Comparison of ENCODE assay signal across 20 cellular contexts in genomic region chr6:19757036-19757435, GRCh38.
A peak's percentile ranks its signal among the peaks of the same experiment; 100 is the strongest.
DNase-seq lines count a peak whose midpoint lies in the region; ATAC-seq and TF ChIP-seq lines count a peak whose summit lies in the region.
"Had no signal": no experiment of that assay in that cellular context is flagged by ENCODE, and none has a peak within 500 bp of the region (broad histone marks: within the 10 kb centered on the region; RNA-seq: fewer than 3 reads in every experiment).

No MANE protein-coding gene starts in this region.

- ATAC-seq in mucosa of descending colon, result no peak
- ATAC-seq: activated CD8-positive, alpha-beta T cell treated with anti-CD3 and anti-CD28 coated beads for 36 hours; activated T-helper 17 cell treated with anti-CD3 and anti-CD28 coated beads, Interleukin-2, amount 50 U/mL, for 72 hours; natural killer cell treated with Interleukin-12 subunit alpha and Interleukin-12 subunit beta and Interleukin-15 and Interleukin-18, amount 100 ng/mL, for 72 hours had no signal

- no peaks in the 10 kb centered on the region for H3K36me3 Mint-ChIP-seq in nephron (ENCODE audit: low read depth)
- H3K36me3 Mint-ChIP-seq: natural killer cell treated with Interleukin-12 subunit alpha and Interleukin-12 subunit beta and Interleukin-15 and Interleukin-18, amount 100 ng/mL, for 72 hours had no signal

- TF ChIP-seq EP300 in Ishikawa (IDR thresholded peaks at IDR 0.05; ENCODE audit: borderline replicate concordance), result no peak

- peaks cover 5% of the 10 kb centered on the region for H3K27me3 Mint-ChIP-seq in nephron (ENCODE audit: low read depth)
- H3K27me3 Mint-ChIP-seq: activated CD8-positive, alpha-beta T cell treated with anti-CD3 and anti-CD28 coated beads for 36 hours had no signal

- peak; percentile 74 for DNase-seq in AG10803 (ENCODE audit: low read depth)
- DNase-seq in cardiac fibroblast (ENCODE audit: low read depth in 2 of 2), result peak; percentile 59 to 67
- no peak for DNase-seq in middle frontal gyrus (ENCODE audit: extremely low spot score, low spot score)
- no peak for DNase-seq in NCI-H1694 (lab: John Stamatoyannopoulos, UW)
- DNase-seq in T-helper 9 cell, result no peak
- no peak for DNase-seq in mucosa of descending colon
- DNase-seq: activated CD8-positive, alpha-beta T cell treated with anti-CD3 and anti-CD28 coated beads for 36 hours; amniotic stem cell; dermis blood vessel endothelial cell; esophagus squamous epithelium; hippocampal formation; left ventricle myocardium inferior; NCI-H1417 treated with DMSO at 0.1 percent for 48 hours; NCI-H345; retina; stimulated activated CD4-positive, alpha-beta T cell treated with anti-CD3 and anti-CD28 coated beads, Interleukin-4, amount 100 ng/mL, for 1 hour had no signal

- no peak overlapping the region for H3K4me3 Mint-ChIP-seq in nephron
- H3K4me3 Mint-ChIP-seq: activated CD8-positive, alpha-beta T cell treated with anti-CD3 and anti-CD28 coated beads for 36 hours; activated T-helper 17 cell treated with anti-CD3 and anti-CD28 coated beads, Interleukin-2, amount 50 U/mL, for 72 hours; natural killer cell treated with Interleukin-12 subunit alpha and Interleukin-12 subunit beta and Interleukin-15 and Interleukin-18, amount 100 ng/mL, for 72 hours had no signal

- H3K9me3 ChIP-seq in mucosa of descending colon, result no peaks in the 10 kb centered on the region
- H3K9me3 ChIP-seq: esophagus squamous epithelium, left ventricle myocardium inferior had no signal

- H3K4me3 ChIP-seq in AG10803 (ENCODE audit: low read length) (no peak overlapping the region), cardiac fibroblast (replicated peaks in 1 of 2; ENCODE audit: low read depth in 2 of 2, low read length in 2 of 2) (no peak overlapping the region), mucosa of descending colon (no peak overlapping the region)
- H3K4me3 ChIP-seq: esophagus squamous epithelium, left ventricle myocardium inferior had no signal

- intact Hi-C loops in mucosa of descending colon (cut with DNase I, micrococcal nuclease), result no loop called here

- peaks cover 25% of the 10 kb centered on the region for H3K4me1 Mint-ChIP-seq in nephron
- H3K4me1 Mint-ChIP-seq: activated T-helper 17 cell treated with anti-CD3 and anti-CD28 coated beads, Interleukin-2, amount 50 U/mL, for 72 hours had no signal

- H3K27ac Mint-ChIP-seq in nephron, result peak overlapping the region in 2 of 3 experiments; percentile 46 to 77
- H3K27ac Mint-ChIP-seq: activated CD8-positive, alpha-beta T cell treated with anti-CD3 and anti-CD28 coated beads for 36 hours; activated T-helper 17 cell treated with anti-CD3 and anti-CD28 coated beads, Interleukin-2, amount 50 U/mL, for 72 hours; natural killer cell treated with Interleukin-12 subunit alpha and Interleukin-12 subunit beta and Interleukin-15 and Interleukin-18, amount 100 ng/mL, for 72 hours had no signal

- no peaks in the 10 kb centered on the region for H3K9me3 Mint-ChIP-seq in nephron
- H3K9me3 Mint-ChIP-seq: activated CD8-positive, alpha-beta T cell treated with anti-CD3 and anti-CD28 coated beads for 36 hours; activated T-helper 17 cell treated with anti-CD3 and anti-CD28 coated beads, Interleukin-2, amount 50 U/mL, for 72 hours; natural killer cell treated with Interleukin-12 subunit alpha and Interleukin-12 subunit beta and Interleukin-15 and Interleukin-18, amount 100 ng/mL, for 72 hours had no signal

- TF ChIP-seq CTCF in AG10803 (conservative IDR thresholded peaks at IDR 0.05; ENCODE audit: low read length) (no peak), cardiac fibroblast (IDR thresholded peaks at IDR 0.05; ENCODE audit: low read depth, low read length) (no peak), nephron (IDR thresholded peaks at IDR 0.05; ENCODE audit: unreplicated experiment in 3 of 3) (no peak), mucosa of descending colon (IDR thresholded peaks at IDR 0.05) (no peak)

- no peaks in the 10 kb centered on the region for H3K36me3 ChIP-seq in mucosa of descending colon (ENCODE audit: low read depth)
- H3K36me3 ChIP-seq: esophagus squamous epithelium, left ventricle myocardium inferior had no signal

- no peaks in the 10 kb centered on the region for H3K4me1 ChIP-seq in mucosa of descending colon (ENCODE audit: low read depth)
- H3K4me1 ChIP-seq: left ventricle myocardium inferior had no signal

- TF ChIP-seq RAD21 in Ishikawa (IDR thresholded peaks at IDR 0.05; ENCODE audit: low read depth), result no peak

TF ChIP-seq in Ishikawa, 13 proteins besides CTCF, POLR2A, EP300 and RAD21:
- TF ChIP-seq TEAD4 (IDR thresholded peaks at IDR 0.05) (peak; percentile 34; the same call in 1 of the 2 replicates), ZBTB7A (IDR thresholded peaks at IDR 0.05; ENCODE audit: low read depth) (no peak)

Comparison
In these comparisons a context has a peak if more than half of its experiments do, and no peak if none do; other contexts are left out.
1. DNase-seq: peak in AG10803 (single experiment) and cardiac fibroblast (2 of 2); none in middle frontal gyrus (single experiment), NCI-H1694 (single experiment), T-helper 9 cell (single experiment) and mucosa of descending colon (0 of 3).